Comparison of ENCODE assay signal across 26 cellular contexts in genomic region chr11:95065336-95065735, GRCh38. TPM values are rescaled to one million over a fixed set of nuclear protein-coding genes. Genes with fewer than 3 reads are reported as not detected.
DNase-seq lines count a peak whose midpoint lies in the region; ATAC-seq and TF ChIP-seq lines count a peak whose summit lies in the region.
"Had no signal": no experiment of that assay in that cellular context is flagged by ENCODE, and none has a peak within 500 bp of the region (broad histone marks: within the 10 kb centered on the region; RNA-seq: fewer than 3 reads in every experiment).

No MANE protein-coding gene starts in this region.

- CTCF ChIA-PET in CD4-positive, alpha-beta T cell (lab: Charles Lee), result no interaction called here

- no peak overlapping the region for H3K27ac ChIP-seq in CD4-positive, alpha-beta T cell (ENCODE audit: low read depth, low read length)
- peak overlapping the region; percentile 5 for H3K27ac ChIP-seq in epithelial cell of prostate
- H3K27ac ChIP-seq: lower lobe of right lung, RWPE1, skin epidermis, suprapubic skin had no signal

- peak overlapping the region; percentile 43 for H3K4me3 Mint-ChIP-seq in CD4-positive, alpha-beta T cell
- no peak overlapping the region for H3K4me3 Mint-ChIP-seq in natural killer cell
- H3K4me3 Mint-ChIP-seq: HFFc6 had no signal

- H3K9me3 Mint-ChIP-seq in CD4-positive, alpha-beta T cell, result no peaks in the 10 kb centered on the region
- no peaks in the 10 kb centered on the region for H3K9me3 Mint-ChIP-seq in natural killer cell
- H3K9me3 Mint-ChIP-seq: HFFc6 had no signal

- H3K27me3 Mint-ChIP-seq in CD4-positive, alpha-beta T cell, result peaks cover 5% of the 10 kb centered on the region
- peaks cover 0 to 20% of the 10 kb centered on the region in 2 donors for H3K27me3 Mint-ChIP-seq in natural killer cell (ENCODE audit: low read depth in 2 of 2)

- H3K36me3 Mint-ChIP-seq in CD4-positive, alpha-beta T cell (ENCODE audit: low read depth), result peaks cover 20% of the 10 kb centered on the region
- no peaks in the 10 kb centered on the region for H3K36me3 Mint-ChIP-seq in natural killer cell

- no peaks in the 10 kb centered on the region for H3K27me3 ChIP-seq in CD4-positive, alpha-beta T cell (ENCODE audit: control insufficient read depth, insufficient read depth, low read length)
- H3K27me3 ChIP-seq: suprapubic skin had no signal

- no peak for ATAC-seq in CD4-positive, alpha-beta T cell (ENCODE audit: poor library complexity)
- ATAC-seq in natural killer cell (no peak), GM18520 (IDR thresholded peaks at IDR 0.05; ENCODE audit: unreplicated experiment) (no peak)
- ATAC-seq: esophagus mucosa, lower lobe of right lung, SK-N-SH treated with all-trans-retinoic acid at 6 μM for 48 hours had no signal

- H3K27ac Mint-ChIP-seq in CD4-positive, alpha-beta T cell, result no peak overlapping the region
- no peak overlapping the region for H3K27ac Mint-ChIP-seq in natural killer cell
- H3K27ac Mint-ChIP-seq: HFFc6 had no signal

- DNase-seq in CD4-positive, alpha-beta T cell, result no peak
- peak; percentile 4 for DNase-seq in DMS153 treated with DMSO at 0.1 percent for 48 hours (lab: John Stamatoyannopoulos, UW; ENCODE audit: unreplicated experiment)
- DNase-seq in NCI-H510A (lab: John Stamatoyannopoulos, UW), result peak; percentile 29
- no peak for DNase-seq in epithelial cell of prostate (ENCODE audit: low read depth, low spot score)
- DNase-seq in natural killer cell, result no peak
- no peak for DNase-seq in head of caudate nucleus
- DNase-seq: activated CD4-positive, alpha-beta T cell treated with anti-CD3 and anti-CD28 coated beads, Interleukin-2, amount 50 U/mL, for 4 hours; activated effector memory CD4-positive, alpha-beta T cell treated with anti-CD3 and anti-CD28 coated beads, Interleukin-2, amount 50 U/mL, for 16 hours; activated T-cell treated with anti-CD3 and anti-CD28 coated beads for 4 hours; effector CD4-positive, alpha-beta T cell; GF-D8; HFFc6; kidney; lower lobe of right lung; NCI-H2227 treated with DMSO at 0.1 percent for 48 hours; stimulated activated CD4-positive, alpha-beta T cell treated with anti-CD3 and anti-CD28 coated beads, Interleukin-1b, Interleukin-23, amount 100 ng/mL, for 48 hours had no signal

- intact Hi-C loops in CD4-positive, alpha-beta T cell (cut with DNase I, micrococcal nuclease), result loop anchor here (2.0 to 10.0 kb wide), 5 partner anchors 87 to 1327 kb away; partner anchors contain the start of genes CEP57 (in 1 of the 2), CWC15 (in 1 of the 2), JRKL (in 1 of the 2) and KDM4D (in 1 of the 2)
- intact Hi-C loops in natural killer cell (cut with micrococcal nuclease), result no loop called here
- intact Hi-C loops in head of caudate nucleus (cut with DNase I), result loop anchor here (5.0 to 10.0 kb wide), 3 partner anchors 91 to 722 kb away; partner anchors contain the start of genes CWC15, FAM76B, KDM4D and SESN3

- no peaks in the 10 kb centered on the region for H3K9me3 ChIP-seq in CD4-positive, alpha-beta T cell (ENCODE audit: control insufficient read depth, low read length)
- H3K9me3 ChIP-seq: lower lobe of right lung, suprapubic skin had no signal

- peaks cover 22% of the 10 kb centered on the region for H3K4me1 Mint-ChIP-seq in CD4-positive, alpha-beta T cell (ENCODE audit: low read depth)
- H3K4me1 Mint-ChIP-seq in natural killer cell, result peaks cover 30 to 31% of the 10 kb centered on the region in 2 donors

- no peak for TF ChIP-seq CTCF in CD4-positive, alpha-beta T cell (IDR thresholded peaks at IDR 0.05)
- no peak for TF ChIP-seq CTCF in natural killer cell (IDR thresholded peaks at IDR 0.05)

- POLR2A ChIA-PET in CD4-positive, alpha-beta T cell (lab: Charles Lee), result interaction anchor here (0.9 to 4.1 kb wide), 3 partner anchors 24 to 724 kb away, joined by 3 to 145 read pairs (median 5); partner anchors contain the start of genes CEP57, CWC15, ENDOD1 and FAM76B

RNA-seq across cellular contexts. Expression of gene SRSF8, which starts 1.4 kb away (rescaled TPM):
- 10 to 100 TPM; 67.2 to 67.9 TPM for total RNA-seq in CD4-positive, alpha-beta T cell
- 10 to 100 TPM; 40.0 to 51.8 (median 43.0) TPM for total RNA-seq in natural killer cell

RNA-seq across cellular contexts. Expression of gene KDM4F, which starts 16.1 kb away (rescaled TPM):
- total RNA-seq in CD4-positive, alpha-beta T cell, result not detected
- not detected for total RNA-seq in natural killer cell
- total RNA-seq: cerebellum; esophagus mucosa; frontal cortex; HFFc6; kidney; lower lobe of right lung; pulmonary artery endothelial cell; suprapubic skin; T-helper 2 cell treated with Interferon-gamma antibody and Interleukin-4, amounts not matched to agents 100 ng/mL and 5 ng/mL, for 36 hours had no signal

RNA-seq across cellular contexts. Expression of gene ENDOD1, which starts 24.3 kb away (rescaled TPM):
- total RNA-seq in CD4-positive, alpha-beta T cell, result 1 to 10 TPM; 3.8 to 4.4 TPM
- total RNA-seq in natural killer cell, result 10 to 100 TPM; 10.1 to 15.5 (median 14.0) TPM

RNA-seq across cellular contexts. Expression of gene KDM4E, which starts 40.3 kb away (rescaled TPM):
- not detected for total RNA-seq in CD4-positive, alpha-beta T cell
- total RNA-seq in natural killer cell, result not detected
- total RNA-seq: cerebellum; esophagus mucosa; frontal cortex; HFFc6; kidney; lower lobe of right lung; pulmonary artery endothelial cell; suprapubic skin; T-helper 2 cell treated with Interferon-gamma antibody and Interleukin-4, amounts not matched to agents 100 ng/mL and 5 ng/mL, for 36 hours had no signal

Comparison
In these comparisons a context has a peak if more than half of its experiments do, and no peak if none do; other contexts are left out.
1. DNase-seq: peak in DMS153 treated with DMSO at 0.1 percent for 48 hours (single experiment) and NCI-H510A (single experiment); none in CD4-positive, alpha-beta T cell (0 of 10), epithelial cell of prostate (single experiment), natural killer cell (single experiment) and head of caudate nucleus (0 of 42).